ENCODE assay signal across 1 cellular context in genomic region chr3:48232734-48233133, GRCh38.
A peak's percentile ranks its signal among the peaks of the same experiment; 100 is the strongest.
TF ChIP-seq lines count a peak whose summit lies in the region.

No MANE protein-coding gene starts in this region.

TF ChIP-seq in HEK293, 187 proteins besides CTCF, POLR2A, EP300 and RAD21 (continued from another document and continues in another):
- TF ChIP-seq ZNF398 (tag by site-specific recombination; IDR thresholded peaks at IDR 0.05) (peak; percentile 29; the same call in 1 of the 2 replicates), ZNF292 (tag by site-specific recombination; IDR thresholded peaks at IDR 0.05; ENCODE audit: borderline replicate concordance, low read depth) (no peak), ZNF138 (tag by site-specific recombination; IDR thresholded peaks at IDR 0.05; ENCODE audit: borderline replicate concordance) (no peak), REST (tag by site-specific recombination; IDR thresholded peaks at IDR 0.05) (no peak), ZNF362 (tag by site-specific recombination; IDR thresholded peaks at IDR 0.05) (no peak), TRIM28 (IDR thresholded peaks at IDR 0.05; ENCODE audit: borderline replicate concordance, low read length) (peak; percentile 81), ZNF654 (tag by site-specific recombination; IDR thresholded peaks at IDR 0.05; ENCODE audit: low read depth) (peak; percentile 95), EGR2 (tag by site-specific recombination; IDR thresholded peaks at IDR 0.05; ENCODE audit: low read depth) (peak; percentile 95), OVOL3 (tag by site-specific recombination; IDR thresholded peaks at IDR 0.05) (no peak), ZNF302 (tag by site-specific recombination; IDR thresholded peaks at IDR 0.05; ENCODE audit: low read depth) (no peak), ZNF785 (tag by site-specific recombination; IDR thresholded peaks at IDR 0.05) (no peak), ZNF623 (tag by site-specific recombination; IDR thresholded peaks at IDR 0.05) (no peak), ZNF677 (tag by site-specific recombination; IDR thresholded peaks at IDR 0.05) (no peak), MZF1 (tag by site-specific recombination; IDR thresholded peaks at IDR 0.05; ENCODE audit: borderline replicate concordance) (no peak), ZNF692 (tag by site-specific recombination; IDR thresholded peaks at IDR 0.05) (peak; percentile 33; the same call in 1 of the 2 replicates), ZNF211 (tag by site-specific recombination; IDR thresholded peaks at IDR 0.05; ENCODE audit: low read depth) (no peak), ZNF777 (tag by site-specific recombination; IDR thresholded peaks at IDR 0.05; ENCODE audit: borderline replicate concordance) (no peak), ZNF792 (tag by site-specific recombination; IDR thresholded peaks at IDR 0.05) (no peak), ZNF664 (tag by site-specific recombination; IDR thresholded peaks at IDR 0.05) (no peak), ZNF791 (tag by site-specific recombination; IDR thresholded peaks at IDR 0.05) (no peak), ZNF184 (tag by site-specific recombination; IDR thresholded peaks at IDR 0.05) (no peak), ZNF626 (tag by site-specific recombination; IDR thresholded peaks at IDR 0.05) (no peak), ZSCAN16 (tag by site-specific recombination; IDR thresholded peaks at IDR 0.05) (no peak), GFI1B (tag by site-specific recombination; IDR thresholded peaks at IDR 0.05) (no peak), ZNF837 (tag by site-specific recombination; IDR thresholded peaks at IDR 0.05) (no peak), RBAK (tag by site-specific recombination; IDR thresholded peaks at IDR 0.05) (no peak), GLIS1 (tag by site-specific recombination; IDR thresholded peaks at IDR 0.05) (peak; percentile 76), ZXDB (tag by site-specific recombination; IDR thresholded peaks at IDR 0.05) (peak; percentile 39; the same call in 1 of the 2 replicates), ZNF175 (tag by site-specific recombination; IDR thresholded peaks at IDR 0.05) (no peak), OSR2 (tag by site-specific recombination; IDR thresholded peaks at IDR 0.05) (no peak), ZNF341 (tag by site-specific recombination; IDR thresholded peaks at IDR 0.05; ENCODE audit: low read depth) (no peak), ZNF529 (tag by site-specific recombination; IDR thresholded peaks at IDR 0.05; ENCODE audit: insufficient replicate concordance) (no peak), ZBTB1 (tag by site-specific recombination; IDR thresholded peaks at IDR 0.05) (no peak), MYNN (tag by site-specific recombination; IDR thresholded peaks at IDR 0.05; ENCODE audit: borderline replicate concordance) (no peak), YY2 (tag by site-specific recombination; IDR thresholded peaks at IDR 0.05) (no peak), KLF8 (tag by site-specific recombination; IDR thresholded peaks at IDR 0.05) (no peak), ZFP69B (tag by site-specific recombination; IDR thresholded peaks at IDR 0.05) (0 out of 2 replicates have a peak, but pooled peaks have one; percentile 49), ZNF37A (tag by site-specific recombination; IDR thresholded peaks at IDR 0.05) (no peak), ZNF169 (tag by site-specific recombination; IDR thresholded peaks at IDR 0.05) (no peak), PRDM1 (tag by site-specific recombination; IDR thresholded peaks at IDR 0.05) (no peak), ZNF624 (tag by site-specific recombination; IDR thresholded peaks at IDR 0.05) (no peak), ZNF610 (tag by site-specific recombination; IDR thresholded peaks at IDR 0.05; ENCODE audit: borderline replicate concordance) (no peak)
- TF ChIP-seq, protein P1, sequence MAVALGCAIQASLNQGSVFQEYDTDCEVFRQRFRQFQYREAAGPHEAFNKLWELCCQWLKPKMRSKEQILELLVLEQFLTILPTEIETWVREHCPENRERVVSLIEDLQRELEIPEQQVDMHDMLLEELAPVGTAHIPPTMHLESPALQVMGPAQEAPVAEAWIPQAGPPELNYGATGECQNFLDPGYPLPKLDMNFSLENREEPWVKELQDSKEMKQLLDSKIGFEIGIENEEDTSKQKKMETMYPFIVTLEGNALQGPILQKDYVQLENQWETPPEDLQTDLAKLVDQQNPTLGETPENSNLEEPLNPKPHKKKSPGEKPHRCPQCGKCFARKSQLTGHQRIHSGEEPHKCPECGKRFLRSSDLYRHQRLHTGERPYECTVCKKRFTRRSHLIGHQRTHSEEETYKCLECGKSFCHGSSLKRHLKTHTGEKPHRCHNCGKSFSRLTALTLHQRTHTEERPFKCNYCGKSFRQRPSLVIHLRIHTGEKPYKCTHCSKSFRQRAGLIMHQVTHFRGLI (tag by site-specific recombination; IDR thresholded peaks at IDR 0.05), result no peak
- TF ChIP-seq, protein P2, sequence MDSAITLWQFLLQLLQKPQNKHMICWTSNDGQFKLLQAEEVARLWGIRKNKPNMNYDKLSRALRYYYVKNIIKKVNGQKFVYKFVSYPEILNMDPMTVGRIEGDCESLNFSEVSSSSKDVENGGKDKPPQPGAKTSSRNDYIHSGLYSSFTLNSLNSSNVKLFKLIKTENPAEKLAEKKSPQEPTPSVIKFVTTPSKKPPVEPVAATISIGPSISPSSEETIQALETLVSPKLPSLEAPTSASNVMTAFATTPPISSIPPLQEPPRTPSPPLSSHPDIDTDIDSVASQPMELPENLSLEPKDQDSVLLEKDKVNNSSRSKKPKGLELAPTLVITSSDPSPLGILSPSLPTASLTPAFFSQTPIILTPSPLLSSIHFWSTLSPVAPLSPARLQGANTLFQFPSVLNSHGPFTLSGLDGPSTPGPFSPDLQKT (IDR thresholded peaks at IDR 0.05; ENCODE audit: borderline replicate concordance, low read depth, low read length), result no peak
- TF ChIP-seq, protein P3, sequence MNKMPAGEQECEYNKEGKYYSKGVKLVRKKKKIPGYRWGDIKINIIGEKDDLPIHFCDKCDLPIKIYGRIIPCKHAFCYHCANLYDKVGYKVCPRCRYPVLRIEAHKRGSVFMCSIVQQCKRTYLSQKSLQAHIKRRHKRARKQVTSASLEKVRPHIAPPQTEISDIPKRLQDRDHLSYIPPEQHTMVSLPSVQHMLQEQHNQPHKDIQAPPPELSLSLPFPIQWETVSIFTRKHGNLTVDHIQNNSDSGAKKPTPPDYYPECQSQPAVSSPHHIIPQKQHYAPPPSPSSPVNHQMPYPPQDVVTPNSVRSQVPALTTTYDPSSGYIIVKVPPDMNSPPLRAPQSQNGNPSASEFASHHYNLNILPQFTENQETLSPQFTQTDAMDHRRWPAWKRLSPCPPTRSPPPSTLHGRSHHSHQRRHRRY (tag by site-specific recombination; IDR thresholded peaks at IDR 0.05), result no peak
- TF ChIP-seq, protein P4, sequence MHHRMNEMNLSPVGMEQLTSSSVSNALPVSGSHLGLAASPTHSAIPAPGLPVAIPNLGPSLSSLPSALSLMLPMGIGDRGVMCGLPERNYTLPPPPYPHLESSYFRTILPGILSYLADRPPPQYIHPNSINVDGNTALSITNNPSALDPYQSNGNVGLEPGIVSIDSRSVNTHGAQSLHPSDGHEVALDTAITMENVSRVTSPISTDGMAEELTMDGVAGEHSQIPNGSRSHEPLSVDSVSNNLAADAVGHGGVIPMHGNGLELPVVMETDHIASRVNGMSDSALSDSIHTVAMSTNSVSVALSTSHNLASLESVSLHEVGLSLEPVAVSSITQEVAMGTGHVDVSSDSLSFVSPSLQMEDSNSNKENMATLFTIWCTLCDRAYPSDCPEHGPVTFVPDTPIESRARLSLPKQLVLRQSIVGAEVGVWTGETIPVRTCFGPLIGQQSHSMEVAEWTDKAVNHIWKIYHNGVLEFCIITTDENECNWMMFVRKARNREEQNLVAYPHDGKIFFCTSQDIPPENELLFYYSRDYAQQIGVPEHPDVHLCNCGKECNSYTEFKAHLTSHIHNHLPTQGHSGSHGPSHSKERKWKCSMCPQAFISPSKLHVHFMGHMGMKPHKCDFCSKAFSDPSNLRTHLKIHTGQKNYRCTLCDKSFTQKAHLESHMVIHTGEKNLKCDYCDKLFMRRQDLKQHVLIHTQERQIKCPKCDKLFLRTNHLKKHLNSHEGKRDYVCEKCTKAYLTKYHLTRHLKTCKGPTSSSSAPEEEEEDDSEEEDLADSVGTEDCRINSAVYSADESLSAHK (tag by site-specific recombination; IDR thresholded peaks at IDR 0.05), result no peak
- TF ChIP-seq, protein P5, sequence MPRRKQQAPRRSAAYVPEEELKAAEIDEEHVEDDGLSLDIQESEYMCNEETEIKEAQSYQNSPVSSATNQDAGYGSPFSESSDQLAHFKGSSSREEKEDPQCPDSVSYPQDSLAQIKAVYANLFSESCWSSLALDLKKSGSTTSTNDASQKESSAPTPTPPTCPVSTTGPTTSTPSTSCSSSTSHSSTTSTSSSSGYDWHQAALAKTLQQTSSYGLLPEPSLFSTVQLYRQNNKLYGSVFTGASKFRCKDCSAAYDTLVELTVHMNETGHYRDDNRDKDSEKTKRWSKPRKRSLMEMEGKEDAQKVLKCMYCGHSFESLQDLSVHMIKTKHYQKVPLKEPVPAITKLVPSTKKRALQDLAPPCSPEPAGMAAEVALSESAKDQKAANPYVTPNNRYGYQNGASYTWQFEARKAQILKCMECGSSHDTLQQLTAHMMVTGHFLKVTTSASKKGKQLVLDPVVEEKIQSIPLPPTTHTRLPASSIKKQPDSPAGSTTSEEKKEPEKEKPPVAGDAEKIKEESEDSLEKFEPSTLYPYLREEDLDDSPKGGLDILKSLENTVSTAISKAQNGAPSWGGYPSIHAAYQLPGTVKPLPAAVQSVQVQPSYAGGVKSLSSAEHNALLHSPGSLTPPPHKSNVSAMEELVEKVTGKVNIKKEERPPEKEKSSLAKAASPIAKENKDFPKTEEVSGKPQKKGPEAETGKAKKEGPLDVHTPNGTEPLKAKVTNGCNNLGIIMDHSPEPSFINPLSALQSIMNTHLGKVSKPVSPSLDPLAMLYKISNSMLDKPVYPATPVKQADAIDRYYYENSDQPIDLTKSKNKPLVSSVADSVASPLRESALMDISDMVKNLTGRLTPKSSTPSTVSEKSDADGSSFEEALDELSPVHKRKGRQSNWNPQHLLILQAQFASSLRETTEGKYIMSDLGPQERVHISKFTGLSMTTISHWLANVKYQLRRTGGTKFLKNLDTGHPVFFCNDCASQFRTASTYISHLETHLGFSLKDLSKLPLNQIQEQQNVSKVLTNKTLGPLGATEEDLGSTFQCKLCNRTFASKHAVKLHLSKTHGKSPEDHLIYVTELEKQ (tag by site-specific recombination; IDR thresholded peaks at IDR 0.05; ENCODE audit: borderline replicate concordance), result no peak
